In genomic region chr20:19249515-19249914, GRCh38 we compare ENCODE assay signal across 13 cellular contexts. TPM values are rescaled to one million over a fixed set of nuclear protein-coding genes. Genes with fewer than 3 reads are reported as not detected.
DNase-seq lines count a peak whose midpoint lies in the region; ATAC-seq and TF ChIP-seq lines count a peak whose summit lies in the region.
"Had no signal": no experiment of that assay in that cellular context is flagged by ENCODE, and none has a peak within 500 bp of the region (broad histone marks: within the 10 kb centered on the region; RNA-seq: fewer than 3 reads in every experiment).

No MANE protein-coding gene starts in this region.

- H3K27me3 Mint-ChIP-seq in CD14-positive monocyte (ENCODE audit: low read depth in 3 of 3), result peaks cover 0 to 2% (median 0%) of the 10 kb centered on the region in 3 donors
- peaks cover 1% of the 10 kb centered on the region for H3K27me3 Mint-ChIP-seq in endothelial cell (ENCODE audit: unreplicated experiment)

- TF ChIP-seq CTCF in CD14-positive monocyte (IDR thresholded peaks at IDR 0.05), result peak; percentile 20
- TF ChIP-seq CTCF in endothelial cell (IDR thresholded peaks at IDR 0.05; ENCODE audit: unreplicated experiment), result no peak

- H3K36me3 Mint-ChIP-seq in CD14-positive monocyte, result no peaks in the 10 kb centered on the region
- no peaks in the 10 kb centered on the region for H3K36me3 Mint-ChIP-seq in endothelial cell (ENCODE audit: low read depth, unreplicated experiment)
- H3K36me3 Mint-ChIP-seq: WTC11 had no signal

- peaks cover 50% of the 10 kb centered on the region for H3K4me1 Mint-ChIP-seq in CD14-positive monocyte
- H3K4me1 Mint-ChIP-seq in endothelial cell (ENCODE audit: unreplicated experiment), result no peaks in the 10 kb centered on the region

- H3K9me3 Mint-ChIP-seq in CD14-positive monocyte (no peaks in the 10 kb centered on the region), endothelial cell (ENCODE audit: unreplicated experiment) (no peaks in the 10 kb centered on the region)

- intact Hi-C loops in CD14-positive monocyte (cut with micrococcal nuclease), result loop anchor here in 1 of 2 donors (5.0 kb wide), 1 partner anchor 742 kb away; the partner anchor contains the start of gene SEC23B

- ATAC-seq in HG03159 (IDR thresholded peaks at IDR 0.05; ENCODE audit: unreplicated experiment) (no peak), HG03045 (IDR thresholded peaks at IDR 0.05; ENCODE audit: unreplicated experiment) (no peak)
- ATAC-seq: WTC11 had no signal

- peak overlapping the region; percentile 25 to 46 for H3K4me3 Mint-ChIP-seq in CD14-positive monocyte
- H3K4me3 Mint-ChIP-seq in endothelial cell (ENCODE audit: unreplicated experiment), result no peak overlapping the region
- H3K4me3 Mint-ChIP-seq: WTC11 had no signal

- peak; percentile 58 for DNase-seq in CD14-positive monocyte (ENCODE audit: low spot score)
- DNase-seq in HT1080 (ENCODE audit: low read depth), result peak; percentile 48
- peak; percentile 92 for DNase-seq in RPMI7951 (ENCODE audit: low read depth)
- peak; percentile 9 for DNase-seq in kidney tubule cell (ENCODE audit: low spot score)
- no peak for DNase-seq in occipital lobe (lab: John Stamatoyannopoulos, UW)
- DNase-seq in endothelial cell (ENCODE audit: low spot score), result no peak
- DNase-seq: activated T-cell treated with anti-CD3 and anti-CD28 coated beads for 4 hours; heart right ventricle; Right ventricle myocardium superior; stimulated activated naive CD4-positive, alpha-beta T cell treated with Interleukin-2 at 50 U/mL for 16 hours had no signal

- H3K27ac Mint-ChIP-seq in CD14-positive monocyte (peak overlapping the region; percentile 46 to 89 (median 67)), endothelial cell (ENCODE audit: unreplicated experiment) (no peak overlapping the region)
- H3K27ac Mint-ChIP-seq: WTC11 had no signal

RNA-seq across cellular contexts. Expression of gene SLC24A3, which starts 37.1 kb away (rescaled TPM):
- polyA plus RNA-seq in CD14-positive monocyte, result under 1 TPM in 1 of 2 donors, not detected in 1; 0.08 TPM
- total RNA-seq in HT1080 (2014; rRNA removed; shearing (Covaris generic)), result not detected in 2 replicates
- 0.59 and 0.63 TPM in 2 replicates for polyA plus RNA-seq in HT1080 (2015; cell fraction: cytosol; rRNA removed)
- 0.41 and 0.49 TPM in 2 replicates for polyA plus RNA-seq in HT1080 (2015; cell fraction: nucleus; rRNA removed)
- total RNA-seq in RPMI7951 (2014; rRNA removed; shearing (Covaris generic)), result 9.0 and 9.6 TPM in 2 replicates
- 17.8 TPM for total RNA-seq in occipital lobe
- total RNA-seq in endothelial cell (ENCODE audit: unreplicated experiment), result 0.15 TPM

Comparison
In these comparisons a context has a peak if more than half of its experiments do, and no peak if none do; other contexts are left out.
1. DNase-seq: peak in CD14-positive monocyte (single experiment), HT1080 (single experiment), RPMI7951 (single experiment) and kidney tubule cell (single experiment); none in occipital lobe (single experiment) and endothelial cell (single experiment).